Comparison of ENCODE assay signal across 8 cellular contexts in genomic region chr2:55134316-55134706, GRCh38.
DNase-seq lines count a peak whose midpoint lies in the region; FAIRE-seq and TF ChIP-seq lines count a peak whose summit lies in the region.

No MANE protein-coding gene starts in this region.

- FAIRE-seq in HTR-8/SVneo (lab: Jason Lieb, UNC), result no peak

- H3K9ac ChIP-seq in HUES48 (ENCODE audit: low read depth, low read length) (peak overlapping the region; percentile 18), parathyroid adenoma (no peak overlapping the region)

- H3K27ac ChIP-seq in HUES48 (ENCODE audit: low read depth, low read length), result peak overlapping the region; percentile 99
- peak overlapping the region; percentile 74 to 79 for H3K27ac ChIP-seq in coronary artery
- peak overlapping the region; percentile 29 for H3K27ac ChIP-seq in parathyroid adenoma

- H3K79me2 ChIP-seq in parathyroid adenoma, result no peaks in the 10 kb centered on the region

- H2AFZ ChIP-seq in parathyroid adenoma, result no peak overlapping the region

- no peaks in the 10 kb centered on the region for H3K27me3 ChIP-seq in HUES48 (ENCODE audit: control insufficient read depth, insufficient read depth, low read length)
- H3K27me3 ChIP-seq in parathyroid adenoma (ENCODE audit: control insufficient read depth, insufficient read depth, low read length), result no peaks in the 10 kb centered on the region

- peak; percentile 16 for DNase-seq in GM12865 (ENCODE audit: low read depth)
- no peak for DNase-seq in coronary artery (ENCODE audit: low spot score)
- DNase-seq in GF-D8 (lab: John Stamatoyannopoulos, UW), result no peak
- no peak for DNase-seq in NCI-H2107 treated with DMSO at 0.1 percent for 48 hours (lab: John Stamatoyannopoulos, UW; ENCODE audit: unreplicated experiment)
- no peak for DNase-seq in NCI-H82 (lab: John Stamatoyannopoulos, UW)
- no peak for DNase-seq in HTR-8/SVneo (ENCODE audit: insufficient read length, low spot score)

- peak overlapping the region; percentile 58 for H3K4me3 ChIP-seq in GM12865 (ENCODE audit: low read depth, low read length)
- 0 out of 2 replicates have a peak overlapping the region, but pooled peaks have one; percentile 8 for H3K4me3 ChIP-seq in HUES48 (ENCODE audit: low read depth, low read length)
- H3K4me3 ChIP-seq in coronary artery, result peak overlapping the region; percentile 63
- H3K4me3 ChIP-seq in parathyroid adenoma (ENCODE audit: low read depth, low read length), result no peak overlapping the region

- H3K4me1 ChIP-seq in HUES48 (ENCODE audit: control insufficient read depth, insufficient read depth, low read length) (peaks cover 31% of the 10 kb centered on the region), parathyroid adenoma (no peaks in the 10 kb centered on the region)

- H3K36me3 ChIP-seq in HUES48 (ENCODE audit: control insufficient read depth, insufficient read depth, low read length), result no peaks in the 10 kb centered on the region
- no peaks in the 10 kb centered on the region for H3K36me3 ChIP-seq in parathyroid adenoma (ENCODE audit: control insufficient read depth, insufficient read depth, low read length)

- no peak overlapping the region for H3K4me2 ChIP-seq in parathyroid adenoma (ENCODE audit: low read length)

- TF ChIP-seq CTCF in GM12865 (IDR thresholded peaks at IDR 0.05; ENCODE audit: insufficient read depth, low read depth, low read length, missing control alignments) (no peak), coronary artery (IDR thresholded peaks at IDR 0.05) (no peak), parathyroid adenoma (IDR thresholded peaks at IDR 0.05) (no peak)

- H3K9me3 ChIP-seq in HUES48 (ENCODE audit: control insufficient read depth, insufficient read depth, low read length) (no peaks in the 10 kb centered on the region), parathyroid adenoma (ENCODE audit: control insufficient read depth, low read length) (no peaks in the 10 kb centered on the region)

Comparison
In these comparisons a context has a peak if more than half of its experiments do, and no peak if none do; other contexts are left out.
1. H3K27ac ChIP-seq: peak in every context shown above with its lines; median percentile 99 in HUES48; 76 in coronary artery; 29 in parathyroid adenoma.